ENCODE assay signal across 14 cellular contexts in genomic region chr21:36647279-36648093, GRCh38. TPM values are rescaled to one million over a fixed set of nuclear protein-coding genes. Genes with fewer than 3 reads are reported as not detected.
DNase-seq lines count a peak whose midpoint lies in the region; ATAC-seq, FAIRE-seq and TF ChIP-seq lines count a peak whose summit lies in the region.
"Had no signal": no experiment of that assay in that cellular context is flagged by ENCODE, and none has a peak within 500 bp of the region (broad histone marks: within the 10 kb centered on the region; RNA-seq: fewer than 3 reads in every experiment).

No MANE protein-coding gene starts in this region.

- DNase-seq in A673 (ENCODE audit: low spot score) (peak; percentile 80), HuH-7.5 (ENCODE audit: low spot score) (peak; percentile 20), bronchial epithelial cell (ENCODE audit: low read depth) (peak; percentile 13), left lung (no peak), medulla oblongata (ENCODE audit: extremely low spot score) (no peak), uterus (no peak), midbrain (lab: John Stamatoyannopoulos, UW) (no peak)
- no peak for DNase-seq in activated effector memory CD4-positive, alpha-beta T cell treated with anti-CD3 and anti-CD28 coated beads, Interleukin-2, amount 50 U/mL, for 16 hours
- DNase-seq: activated CD8-positive, alpha-beta memory T cell treated with anti-CD3 and anti-CD28 coated beads, Interleukin-2, amount 50 U/mL, for 4 hours; KBM-7; NCI-H524; upper lobe of left lung had no signal

- BruUV-seq in A673 (replicated peaks; lab: Mats Ljungman, UMichigan) = no TSS peak

- peak overlapping the region; percentile 47 for H3K27ac ChIP-seq in A673 (ENCODE audit: low read depth, low read length, poor library complexity, severe bottlenecking)
- H3K27ac ChIP-seq in left lung = no peak overlapping the region
- no peak overlapping the region for H3K27ac ChIP-seq in uterus
- H3K27ac ChIP-seq: cardiac muscle cell, heart right ventricle, upper lobe of left lung had no signal

- no peaks in the 10 kb centered on the region for H3K9me3 ChIP-seq in A673 (ENCODE audit: low read depth, low read length, poor library complexity, severe bottlenecking)
- no peaks in the 10 kb centered on the region for H3K9me3 ChIP-seq in left lung
- H3K9me3 ChIP-seq in uterus = no peaks in the 10 kb centered on the region
- H3K9me3 ChIP-seq: heart right ventricle, upper lobe of left lung had no signal

- no peaks in the 10 kb centered on the region for H3K36me3 ChIP-seq in A673 (ENCODE audit: insufficient read depth, low read length, poor library complexity, severe bottlenecking)
- H3K36me3 ChIP-seq in bronchial epithelial cell (ENCODE audit: control insufficient read depth, insufficient read depth, low read length) = no peaks in the 10 kb centered on the region
- no peaks in the 10 kb centered on the region for H3K36me3 ChIP-seq in left lung
- H3K36me3 ChIP-seq in uterus = no peaks in the 10 kb centered on the region
- H3K36me3 ChIP-seq: cardiac muscle cell, heart right ventricle, upper lobe of left lung had no signal

- peak; percentile 59 for ATAC-seq in left lung

- no peak for TF ChIP-seq POLR2A in uterus (IDR thresholded peaks at IDR 0.05)

- H3K27me3 ChIP-seq in A673 (replicated peaks; ENCODE audit: insufficient read depth, low read depth, low read length, poor library complexity) (no peaks in the 10 kb centered on the region), bronchial epithelial cell (ENCODE audit: control insufficient read depth, insufficient read depth, low read length) (no peaks in the 10 kb centered on the region), left lung (peaks cover 0 to 8% of the 10 kb centered on the region in 2 donors), uterus (no peaks in the 10 kb centered on the region)
- H3K27me3 ChIP-seq: cardiac muscle cell, upper lobe of left lung had no signal

- no peak overlapping the region for H3K4me3 ChIP-seq in A673 (ENCODE audit: low read depth, low read length, poor library complexity, severe bottlenecking)
- H3K4me3 ChIP-seq in bronchial epithelial cell (ENCODE audit: low read depth, low read length) = no peak overlapping the region
- H3K4me3 ChIP-seq in left lung = no peak overlapping the region
- H3K4me3 ChIP-seq in uterus = no peak overlapping the region
- H3K4me3 ChIP-seq: cardiac muscle cell, heart right ventricle, upper lobe of left lung had no signal

- POLR2A ChIA-PET in A673 (lab: Charles Lee; ENCODE audit: low non-redundant PET) = interaction anchor here (0.6 to 0.7 kb wide), 2 partner anchors 29 to 114 kb away, joined by 4 to 8 read pairs; no protein-coding TSS in a partner anchor

- H3K4me1 ChIP-seq in A673 (ENCODE audit: insufficient read depth, low read length, poor library complexity, severe bottlenecking) (peaks cover 20% of the 10 kb centered on the region), left lung (no peaks in the 10 kb centered on the region), uterus (no peaks in the 10 kb centered on the region)
- H3K4me1 ChIP-seq: upper lobe of left lung had no signal

- intact Hi-C loops in A673 (cut with micrococcal nuclease; ENCODE audit: unreplicated experiment) = no loop called here
- intact Hi-C loops in left lung (cut with DNase I) = no loop called here
- intact Hi-C loops in uterus (cut with DNase I; ENCODE audit: low total_unique reads) = no loop called here

- TF ChIP-seq CTCF in A673 (conservative IDR thresholded peaks at IDR 0.05; ENCODE audit: low read depth, low read length) (no peak), bronchial epithelial cell (IDR thresholded peaks at IDR 0.05; ENCODE audit: insufficient read depth, low read length, severe bottlenecking) (no peak), left lung (IDR thresholded peaks at IDR 0.05) (no peak), uterus (IDR thresholded peaks at IDR 0.05) (no peak)

- CTCF ChIA-PET in A673 (lab: Charles Lee) = no interaction called here

- no peak for FAIRE-seq in bronchial epithelial cell (lab: Jason Lieb, UNC)

RNA-seq across cellular contexts. Expression of gene SIM2, which starts 51.4 kb away (rescaled TPM):
- 42.7 and 49.1 TPM in 2 replicates for total RNA-seq in A673 (2021)
- 0.26 TPM in 2 replicates for total RNA-seq in bronchial epithelial cell
- total RNA-seq in left lung = not detected
- under 1 TPM in 2 of 4 donors, not detected in 2; 0.21 to 0.59 TPM for total RNA-seq in uterus
- total RNA-seq: cardiac muscle cell had no signal

Comparison
In these comparisons a context has a peak if more than half of its experiments do, and no peak if none do; other contexts are left out.
1. DNase-seq: peak in A673 (single experiment), HuH-7.5 (single experiment) and bronchial epithelial cell (single experiment); none in left lung (0 of 2), medulla oblongata (single experiment), uterus (0 of 2), activated effector memory CD4-positive, alpha-beta T cell treated with anti-CD3 and anti-CD28 coated beads, Interleukin-2, amount 50 U/mL, for 16 hours (single experiment) and midbrain (single experiment).
2. RNA of gene SIM2, which starts 51.4 kb away (total RNA-seq): 42.7 to 49.1 TPM in A673; 0.26 TPM in bronchial epithelial cell, 0.21 to 0.59 TPM in uterus and not detected in left lung; every median in the first group is over 10 times any median in the second.